ENCODE assay signal across 8 cellular contexts in the genomic region with DNA sequence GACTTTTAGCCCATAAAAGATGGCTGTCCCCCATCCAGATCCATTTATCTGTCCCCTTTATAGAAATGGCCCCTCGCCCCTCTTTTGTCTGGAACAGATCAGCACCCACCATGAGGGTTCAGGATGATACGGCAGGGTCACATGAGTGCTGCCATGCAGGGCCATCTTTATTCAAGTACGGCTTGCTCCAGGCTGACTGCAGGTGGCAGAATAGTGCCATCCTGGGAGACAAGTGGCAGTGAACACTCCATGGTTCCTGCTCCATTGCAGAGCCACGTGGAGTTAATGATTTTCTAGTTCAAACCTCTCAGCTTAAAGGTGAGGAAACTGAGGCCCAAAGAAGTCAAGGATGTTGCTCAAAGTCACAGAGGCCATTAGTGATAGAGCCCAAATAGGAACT.
DNase-seq lines count a peak whose midpoint lies in the region; ATAC-seq, FAIRE-seq and TF ChIP-seq lines count a peak whose summit lies in the region.

No MANE protein-coding gene starts in this region.

- intact Hi-C loops in left ventricle myocardium superior (cut with micrococcal nuclease), result loop anchor here (10.0 kb wide), 1 partner anchor 549 kb away; no protein-coding TSS in a partner anchor

- ATAC-seq in left ventricle myocardium superior (peak; percentile 27), esophagus mucosa (peak; percentile 43), GM18520 (IDR thresholded peaks at IDR 0.05; ENCODE audit: unreplicated experiment) (no peak), HG03442 (IDR thresholded peaks at IDR 0.05; ENCODE audit: unreplicated experiment) (no peak)
- no peak for ATAC-seq in activated T-helper 17 cell treated with anti-CD3 and anti-CD28 coated beads, Interleukin-2, amount 50 U/mL, for 72 hours (replicated peaks)

- peaks cover 46% of the 10 kb centered on the region for H3K27me3 Mint-ChIP-seq in activated T-helper 17 cell treated with anti-CD3 and anti-CD28 coated beads, Interleukin-2, amount 50 U/mL, for 72 hours

- H3K4me1 Mint-ChIP-seq in activated T-helper 17 cell treated with anti-CD3 and anti-CD28 coated beads, Interleukin-2, amount 50 U/mL, for 72 hours, result no peaks in the 10 kb centered on the region

- H3K4me1 ChIP-seq in right atrium auricular region, result no peaks in the 10 kb centered on the region

- no peak for DNase-seq in left ventricle myocardium superior
- DNase-seq in right atrium auricular region (ENCODE audit: low spot score), result no peak
- DNase-seq in NCI-H510A (lab: John Stamatoyannopoulos, UW), result peak; percentile 9
- DNase-seq in urothelium cell line (ENCODE audit: low spot score), result peak; percentile 42

- no peak for FAIRE-seq in urothelium cell line (lab: Jason Lieb, UNC)

- TF ChIP-seq CTCF in right atrium auricular region (IDR thresholded peaks at IDR 0.05), result no peak

- no peak overlapping the region for H3K27ac Mint-ChIP-seq in activated T-helper 17 cell treated with anti-CD3 and anti-CD28 coated beads, Interleukin-2, amount 50 U/mL, for 72 hours

- no peak overlapping the region for H3K27ac ChIP-seq in right atrium auricular region

- H3K4me3 ChIP-seq in right atrium auricular region, result no peak overlapping the region

- H3K27me3 ChIP-seq in right atrium auricular region, result no peaks in the 10 kb centered on the region

- H3K9me3 Mint-ChIP-seq in activated T-helper 17 cell treated with anti-CD3 and anti-CD28 coated beads, Interleukin-2, amount 50 U/mL, for 72 hours, result no peaks in the 10 kb centered on the region

- no peaks in the 10 kb centered on the region for H3K9me3 ChIP-seq in right atrium auricular region

- H3K36me3 ChIP-seq in right atrium auricular region, result no peaks in the 10 kb centered on the region

- H3K36me3 Mint-ChIP-seq in activated T-helper 17 cell treated with anti-CD3 and anti-CD28 coated beads, Interleukin-2, amount 50 U/mL, for 72 hours (ENCODE audit: low read depth), result no peaks in the 10 kb centered on the region

- H3K4me3 Mint-ChIP-seq in activated T-helper 17 cell treated with anti-CD3 and anti-CD28 coated beads, Interleukin-2, amount 50 U/mL, for 72 hours, result no peak overlapping the region

Comparison
In these comparisons a context has a peak if more than half of its experiments do, and no peak if none do; other contexts are left out.
1. ATAC-seq: peak in left ventricle myocardium superior (single experiment) and esophagus mucosa (single experiment); none in GM18520 (single experiment), HG03442 (single experiment) and activated T-helper 17 cell treated with anti-CD3 and anti-CD28 coated beads, Interleukin-2, amount 50 U/mL, for 72 hours (single experiment).
2. DNase-seq: peak in NCI-H510A (single experiment) and urothelium cell line (single experiment); none in left ventricle myocardium superior (single experiment) and right atrium auricular region (single experiment).